1 cellular context compared by ENCODE assay signal in the genomic region with DNA sequence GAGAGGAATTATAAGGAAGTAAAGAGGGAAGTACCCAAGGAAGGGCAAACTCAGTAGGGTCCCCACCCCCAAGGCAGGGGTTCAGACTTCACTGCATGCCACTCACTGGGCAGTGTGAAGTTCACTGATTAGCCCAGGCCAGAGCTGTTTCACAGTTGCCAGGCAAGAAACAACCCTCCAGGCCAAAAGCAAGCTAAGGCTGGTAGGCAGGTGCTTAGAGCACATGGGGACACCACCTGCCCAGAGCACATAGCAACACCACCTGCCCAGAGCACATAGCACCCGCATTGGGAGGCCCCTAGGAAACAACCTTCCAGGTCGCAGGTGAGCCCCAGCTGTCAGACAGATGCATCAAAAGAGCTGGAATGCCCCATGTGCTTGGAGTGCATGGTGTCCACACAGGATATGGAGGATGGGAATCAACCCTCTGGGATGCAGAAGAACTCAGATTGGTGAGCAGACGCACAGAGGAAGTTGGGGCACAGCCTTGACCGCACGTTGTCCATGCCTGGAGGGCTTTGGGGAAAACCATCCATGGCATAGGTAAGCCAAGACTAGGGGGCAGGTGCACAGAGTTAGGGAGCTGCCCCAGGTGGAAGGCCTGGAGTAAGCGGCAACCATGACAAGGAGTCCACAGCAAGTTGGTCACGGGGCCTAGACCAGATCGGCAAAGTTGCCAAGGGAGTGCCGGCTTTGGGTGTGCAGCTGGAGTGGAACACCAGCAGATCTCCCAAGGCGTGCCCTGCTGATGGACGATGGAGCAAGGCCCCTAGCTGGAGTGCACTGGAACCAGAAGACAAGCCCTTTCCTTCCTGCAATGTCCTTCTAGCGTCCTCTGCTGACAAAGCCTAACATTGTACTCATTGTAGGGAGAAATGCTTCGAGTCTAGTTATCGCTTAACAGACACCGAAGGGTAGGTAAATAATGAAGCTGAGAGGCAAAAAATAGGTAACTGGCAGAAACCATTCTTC.
TF ChIP-seq lines count a peak whose summit lies in the region.

No MANE protein-coding gene starts in this region.

TF ChIP-seq in GM23338, 12 proteins besides CTCF, POLR2A, EP300 and RAD21 (continued from another document):
- TF ChIP-seq, protein P1, sequence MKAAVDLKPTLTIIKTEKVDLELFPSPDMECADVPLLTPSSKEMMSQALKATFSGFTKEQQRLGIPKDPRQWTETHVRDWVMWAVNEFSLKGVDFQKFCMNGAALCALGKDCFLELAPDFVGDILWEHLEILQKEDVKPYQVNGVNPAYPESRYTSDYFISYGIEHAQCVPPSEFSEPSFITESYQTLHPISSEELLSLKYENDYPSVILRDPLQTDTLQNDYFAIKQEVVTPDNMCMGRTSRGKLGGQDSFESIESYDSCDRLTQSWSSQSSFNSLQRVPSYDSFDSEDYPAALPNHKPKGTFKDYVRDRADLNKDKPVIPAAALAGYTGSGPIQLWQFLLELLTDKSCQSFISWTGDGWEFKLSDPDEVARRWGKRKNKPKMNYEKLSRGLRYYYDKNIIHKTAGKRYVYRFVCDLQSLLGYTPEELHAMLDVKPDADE (IDR thresholded peaks at IDR 0.05) = no peak
- TF ChIP-seq NANOG (IDR thresholded peaks at IDR 0.05; ENCODE audit: borderline replicate concordance) = no peak
- TF ChIP-seq, protein P2, sequence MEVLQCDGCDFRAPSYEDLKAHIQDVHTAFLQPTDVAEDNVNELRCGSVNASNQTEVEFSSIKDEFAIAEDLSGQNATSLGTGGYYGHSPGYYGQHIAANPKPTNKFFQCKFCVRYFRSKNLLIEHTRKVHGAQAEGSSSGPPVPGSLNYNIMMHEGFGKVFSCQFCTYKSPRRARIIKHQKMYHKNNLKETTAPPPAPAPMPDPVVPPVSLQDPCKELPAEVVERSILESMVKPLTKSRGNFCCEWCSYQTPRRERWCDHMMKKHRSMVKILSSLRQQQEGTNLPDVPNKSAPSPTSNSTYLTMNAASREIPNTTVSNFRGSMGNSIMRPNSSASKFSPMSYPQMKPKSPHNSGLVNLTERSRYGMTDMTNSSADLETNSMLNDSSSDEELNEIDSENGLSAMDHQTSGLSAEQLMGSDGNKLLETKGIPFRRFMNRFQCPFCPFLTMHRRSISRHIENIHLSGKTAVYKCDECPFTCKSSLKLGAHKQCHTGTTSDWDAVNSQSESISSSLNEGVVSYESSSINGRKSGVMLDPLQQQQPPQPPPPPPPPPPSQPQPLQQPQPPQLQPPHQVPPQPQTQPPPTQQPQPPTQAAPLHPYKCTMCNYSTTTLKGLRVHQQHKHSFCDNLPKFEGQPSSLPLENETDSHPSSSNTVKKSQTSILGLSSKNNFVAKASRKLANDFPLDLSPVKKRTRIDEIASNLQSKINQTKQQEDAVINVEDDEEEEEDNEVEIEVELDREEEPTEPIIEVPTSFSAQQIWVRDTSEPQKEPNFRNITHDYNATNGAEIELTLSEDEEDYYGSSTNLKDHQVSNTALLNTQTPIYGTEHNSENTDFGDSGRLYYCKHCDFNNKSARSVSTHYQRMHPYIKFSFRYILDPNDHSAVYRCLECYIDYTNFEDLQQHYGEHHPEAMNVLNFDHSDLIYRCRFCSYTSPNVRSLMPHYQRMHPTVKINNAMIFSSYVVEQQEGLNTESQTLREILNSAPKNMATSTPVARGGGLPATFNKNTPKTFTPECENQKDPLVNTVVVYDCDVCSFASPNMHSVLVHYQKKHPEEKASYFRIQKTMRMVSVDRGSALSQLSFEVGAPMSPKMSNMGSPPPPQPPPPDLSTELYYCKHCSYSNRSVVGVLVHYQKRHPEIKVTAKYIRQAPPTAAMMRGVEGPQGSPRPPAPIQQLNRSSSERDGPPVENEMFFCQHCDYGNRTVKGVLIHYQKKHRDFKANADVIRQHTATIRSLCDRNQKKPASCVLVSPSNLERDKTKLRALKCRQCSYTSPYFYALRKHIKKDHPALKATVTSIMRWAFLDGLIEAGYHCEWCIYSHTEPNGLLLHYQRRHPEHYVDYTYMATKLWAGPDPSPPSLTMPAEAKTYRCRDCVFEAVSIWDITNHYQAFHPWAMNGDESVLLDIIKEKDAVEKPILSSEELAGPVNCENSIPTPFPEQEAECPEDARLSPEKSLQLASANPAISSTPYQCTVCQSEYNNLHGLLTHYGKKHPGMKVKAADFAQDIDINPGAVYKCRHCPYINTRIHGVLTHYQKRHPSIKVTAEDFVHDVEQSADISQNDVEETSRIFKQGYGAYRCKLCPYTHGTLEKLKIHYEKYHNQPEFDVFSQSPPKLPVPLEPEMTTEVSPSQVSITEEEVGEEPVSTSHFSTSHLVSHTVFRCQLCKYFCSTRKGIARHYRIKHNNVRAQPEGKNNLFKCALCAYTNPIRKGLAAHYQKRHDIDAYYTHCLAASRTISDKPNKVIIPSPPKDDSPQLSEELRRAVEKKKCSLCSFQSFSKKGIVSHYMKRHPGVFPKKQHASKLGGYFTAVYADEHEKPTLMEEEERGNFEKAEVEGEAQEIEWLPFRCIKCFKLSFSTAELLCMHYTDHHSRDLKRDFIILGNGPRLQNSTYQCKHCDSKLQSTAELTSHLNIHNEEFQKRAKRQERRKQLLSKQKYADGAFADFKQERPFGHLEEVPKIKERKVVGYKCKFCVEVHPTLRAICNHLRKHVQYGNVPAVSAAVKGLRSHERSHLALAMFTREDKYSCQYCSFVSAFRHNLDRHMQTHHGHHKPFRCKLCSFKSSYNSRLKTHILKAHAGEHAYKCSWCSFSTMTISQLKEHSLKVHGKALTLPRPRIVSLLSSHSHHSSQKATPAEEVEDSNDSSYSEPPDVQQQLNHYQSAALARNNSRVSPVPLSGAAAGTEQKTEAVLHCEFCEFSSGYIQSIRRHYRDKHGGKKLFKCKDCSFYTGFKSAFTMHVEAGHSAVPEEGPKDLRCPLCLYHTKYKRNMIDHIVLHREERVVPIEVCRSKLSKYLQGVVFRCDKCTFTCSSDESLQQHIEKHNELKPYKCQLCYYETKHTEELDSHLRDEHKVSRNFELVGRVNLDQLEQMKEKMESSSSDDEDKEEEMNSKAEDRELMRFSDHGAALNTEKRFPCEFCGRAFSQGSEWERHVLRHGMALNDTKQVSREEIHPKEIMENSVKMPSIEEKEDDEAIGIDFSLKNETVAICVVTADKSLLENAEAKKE (CRISPR knock-in tag; IDR thresholded peaks at IDR 0.05) = no peak
